In the genomic region with DNA sequence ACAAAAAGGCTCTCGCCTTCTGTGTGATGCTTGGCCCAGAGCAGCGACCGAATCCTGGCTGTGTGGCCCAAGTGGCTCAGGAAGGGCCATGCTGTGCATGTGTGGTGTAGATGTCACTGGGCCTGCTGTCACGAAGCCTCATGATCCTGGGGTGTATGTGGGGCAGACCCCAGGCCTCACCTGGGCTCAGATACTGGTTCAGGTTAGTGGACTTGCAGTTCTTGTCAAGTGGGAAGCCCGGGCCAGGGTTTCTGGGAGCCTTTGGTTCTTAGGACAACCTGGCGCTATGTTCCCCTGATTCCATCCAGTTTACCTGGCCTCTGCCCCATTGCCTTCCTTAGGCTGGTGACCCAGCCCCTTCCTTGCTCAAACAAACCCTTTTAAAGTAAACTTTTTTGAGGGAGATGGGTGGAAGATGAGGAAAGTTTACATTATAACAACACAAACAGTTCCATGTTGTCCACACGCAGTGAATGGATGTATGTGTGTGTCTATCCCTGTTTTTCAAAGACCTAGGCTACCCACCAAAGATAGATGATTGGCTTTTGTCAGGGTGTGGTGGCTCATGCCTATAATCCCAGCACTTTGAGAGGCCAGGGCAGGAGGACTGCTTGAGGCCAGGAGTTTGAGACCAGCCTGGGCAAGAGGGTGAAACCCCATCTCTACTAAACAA, we compare ENCODE assay signal across 26 cellular contexts.
DNase-seq lines count a peak whose midpoint lies in the region; ATAC-seq and TF ChIP-seq lines count a peak whose summit lies in the region.
"Had no signal": no experiment of that assay in that cellular context is flagged by ENCODE, and none has a peak within 500 bp of the region (broad histone marks: within the 10 kb centered on the region; RNA-seq: fewer than 3 reads in every experiment).

No MANE protein-coding gene starts in this region.

- ATAC-seq in heart left ventricle (no peak), left cardiac atrium (no peak), upper lobe of left lung (ENCODE audit: low FRiP score in 2 of 2) (no peak), HG03342 (IDR thresholded peaks at IDR 0.05; ENCODE audit: unreplicated experiment) (no peak)
- ATAC-seq: activated CD8-positive, alpha-beta T cell treated with anti-CD3 and anti-CD28 coated beads for 36 hours; natural killer cell; Panc1; stimulated activated naive CD8-positive, alpha-beta T cell treated with anti-CD3 and anti-CD28 coated beads, Interleukin-15, Interleukin-2, amounts not matched to agents 100 U/mL and 50 U/mL, for 24 hours had no signal

- H3K4me1 ChIP-seq in heart left ventricle (peaks cover 0 to 20% (median 10%) of the 10 kb centered on the region in 12 donors), esophagus squamous epithelium (peaks cover 0 to 51% (median 22%) of the 10 kb centered on the region in 3 donors), mucosa of stomach (ENCODE audit: control insufficient read depth, insufficient read depth, low read length) (peaks cover 44% of the 10 kb centered on the region), upper lobe of left lung (peaks cover 0 to 22% (median 18%) of the 10 kb centered on the region in 4 donors)
- H3K4me1 ChIP-seq: parathyroid adenoma had no signal

- intact Hi-C loops in heart left ventricle (cut with DNase I) (loop anchor here in 9 of 10 donors (2.0 to 10.0 kb wide), 11 partner anchors 84 to 519 kb away; a partner anchor contains a TSS), left cardiac atrium (cut with DNase I) (loop anchor here (2.0 to 10.0 kb wide), 4 partner anchors 309 to 517 kb away; no protein-coding TSS in a partner anchor), esophagus squamous epithelium (cut with DNase I) (loop anchor here (5.0 kb wide), 2 partner anchors 84 to 309 kb away; a partner anchor contains a TSS)

- H3K9me3 ChIP-seq in heart left ventricle (no peaks in the 10 kb centered on the region), esophagus squamous epithelium (no peaks in the 10 kb centered on the region), mucosa of stomach (ENCODE audit: control insufficient read depth, low read length) (no peaks in the 10 kb centered on the region), upper lobe of left lung (no peaks in the 10 kb centered on the region)
- H3K9me3 ChIP-seq: SK-N-SH had no signal

- H3K4me3 ChIP-seq in heart left ventricle, result no peak overlapping the region
- H3K4me3 ChIP-seq in esophagus squamous epithelium, result no peak overlapping the region
- no peak overlapping the region for H3K4me3 ChIP-seq in mucosa of stomach (ENCODE audit: low read length)
- H3K4me3 ChIP-seq in upper lobe of left lung, result no peak overlapping the region
- H3K4me3 ChIP-seq: cardiac muscle cell, lung had no signal

- TF ChIP-seq POLR2A in heart left ventricle (IDR thresholded peaks at IDR 0.05) (no peak), esophagus squamous epithelium (IDR thresholded peaks at IDR 0.05) (no peak), upper lobe of left lung (IDR thresholded peaks at IDR 0.05) (no peak)

- no peak for TF ChIP-seq EP300 in upper lobe of left lung (IDR thresholded peaks at IDR 0.05)

- 94 to 98% (median 95%) methylated on average over 7 of the region's 7 CpGs for WGBS in heart left ventricle, 4 donors
- 74 to 96% methylated on average over 3 to 6 of the region's 7 CpGs for WGBS in esophagus squamous epithelium, 2 donors
- WGBS in upper lobe of left lung, 2 donors, result 87 to 94% methylated on average over 7 of the region's 7 CpGs

- H3K36me3 ChIP-seq in heart left ventricle (peaks cover 0 to 25% (median 14%) of the 10 kb centered on the region in 9 donors), esophagus squamous epithelium (peaks cover 6 to 41% (median 16%) of the 10 kb centered on the region in 3 donors), mucosa of stomach (ENCODE audit: control insufficient read depth, insufficient read depth, low read length) (no peaks in the 10 kb centered on the region), upper lobe of left lung (peaks cover 0 to 11% (median 0%) of the 10 kb centered on the region in 4 donors)
- H3K36me3 ChIP-seq: cardiac muscle cell had no signal

- H3K27me3 ChIP-seq in heart left ventricle (no peaks in the 10 kb centered on the region), esophagus squamous epithelium (no peaks in the 10 kb centered on the region), mucosa of stomach (ENCODE audit: control insufficient read depth, insufficient read depth, low read length) (no peaks in the 10 kb centered on the region), upper lobe of left lung (no peaks in the 10 kb centered on the region)
- H3K27me3 ChIP-seq: cardiac muscle cell had no signal

- DNase-seq in heart left ventricle (no peak), left cardiac atrium (no peak), esophagus squamous epithelium (lab: John Stamatoyannopoulos, UW) (no peak), upper lobe of left lung (no peak), mucosa of gallbladder (ENCODE audit: low spot score) (no peak), SKM-1 (lab: John Stamatoyannopoulos, UW; ENCODE audit: unreplicated experiment) (no peak)
- DNase-seq: 8988T; activated B cell treated with CpG ODN at 0.5 μM for 24 hours; activated CD8-positive, alpha-beta T cell treated with anti-CD3 and anti-CD28 coated beads for 36 hours; activated naive CD4-positive, alpha-beta T cell treated with Interleukin-2 at 50 U/mL for 16 hours; activated T-cell treated with anti-CD3 and anti-CD28 coated beads, Interleukin-2, amount 50 U/mL, for 1 hour; amygdala; glutamatergic neuron; Karpas-422; natural killer cell; NCI-H1092; NCI-H2029 treated with DMSO at 0.1 percent for 48 hours; SK-N-SH; stimulated activated CD4-positive, alpha-beta T cell treated with anti-CD3 and anti-CD28 coated beads, Interleukin-2, amount 100 ng/mL, for 48 hours; stimulated activated naive CD8-positive, alpha-beta T cell treated with anti-CD3 and anti-CD28 coated beads, Interleukin-15, Interleukin-2, amounts not matched to agents 100 U/mL and 50 U/mL, for 24 hours had no signal

- TF ChIP-seq CTCF in heart left ventricle (IDR thresholded peaks at IDR 0.05) (no peak), esophagus squamous epithelium (IDR thresholded peaks at IDR 0.05) (no peak), upper lobe of left lung (IDR thresholded peaks at IDR 0.05) (no peak)

- H3K27ac ChIP-seq in heart left ventricle, result peak overlapping the region in 7 of 12 donors; percentile 9 to 46 (median 27)
- peak overlapping the region; percentile 26 to 56 (median 37) for H3K27ac ChIP-seq in esophagus squamous epithelium
- peak overlapping the region in 3 of 4 donors; percentile 2 to 44 (median 35) for H3K27ac ChIP-seq in upper lobe of left lung
- H3K27ac ChIP-seq: cardiac muscle cell, parathyroid adenoma had no signal

- H3K9ac ChIP-seq in mucosa of stomach (ENCODE audit: low read length), result peak overlapping the region; percentile 33
- H3K9ac ChIP-seq: parathyroid adenoma, SK-N-SH had no signal
